Comparison of ENCODE assay signal across 1 cellular context in the genomic region with DNA sequence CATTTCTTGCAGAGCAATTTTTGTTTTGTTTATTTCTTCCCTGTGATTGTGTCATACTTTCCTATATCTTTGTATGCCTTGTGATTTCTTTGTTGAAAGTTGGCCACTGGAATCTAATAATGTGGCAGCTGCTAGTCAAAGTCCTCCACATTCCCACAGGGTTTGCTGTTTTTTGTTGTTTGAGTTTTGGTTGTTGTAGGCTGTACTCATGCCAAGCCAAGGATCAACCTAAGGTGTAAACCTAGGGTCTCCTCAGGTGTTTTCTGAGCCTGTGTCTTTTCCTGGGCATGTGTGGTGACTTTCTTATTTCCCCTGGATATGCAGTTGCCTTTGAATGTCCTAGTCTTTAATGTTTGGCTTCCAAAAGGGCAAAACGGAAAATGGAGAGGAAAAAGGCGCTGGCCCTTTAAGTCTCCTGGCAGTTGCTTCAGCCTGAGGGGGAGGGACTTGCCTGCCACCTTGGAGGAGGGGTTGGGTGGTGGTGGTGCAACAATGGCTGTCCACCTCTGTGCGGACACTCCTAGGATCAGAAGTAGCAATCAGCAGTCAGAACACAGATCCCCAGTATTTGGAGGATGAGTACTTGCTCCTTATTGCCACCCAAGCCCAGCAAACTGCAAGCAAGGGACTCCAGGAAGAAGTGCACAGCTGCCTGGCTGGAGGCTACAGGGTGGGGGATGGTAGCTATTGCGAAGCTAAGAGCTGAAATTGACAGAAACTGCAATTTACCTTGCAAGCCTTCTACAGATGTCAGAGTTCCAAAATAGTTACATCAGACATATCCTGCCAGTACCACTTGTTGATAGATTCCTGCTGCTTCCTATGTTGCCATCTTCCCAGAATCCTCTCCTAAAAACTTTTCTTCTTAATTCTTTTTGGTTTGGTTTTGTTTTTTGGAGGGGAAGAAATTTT.
TF ChIP-seq lines count a peak whose summit lies in the region.

No MANE protein-coding gene starts in this region.

TF ChIP-seq in K562, 482 proteins besides CTCF, POLR2A, EP300 and RAD21 (continued from another document):
- no peak for TF ChIP-seq BRF1 (IDR thresholded peaks at IDR 0.05; ENCODE audit: borderline replicate concordance, extremely low read depth, insufficient read length)
- no peak for TF ChIP-seq XRCC4 (IDR thresholded peaks at IDR 0.05; ENCODE audit: extremely low read depth, insufficient read depth, insufficient read length)
- peak; percentile 39; the same call in 1 of the 2 replicates for TF ChIP-seq NCOR1 (IDR thresholded peaks at IDR 0.05)
